ENCODE assay signal across 13 cellular contexts in the genomic region with DNA sequence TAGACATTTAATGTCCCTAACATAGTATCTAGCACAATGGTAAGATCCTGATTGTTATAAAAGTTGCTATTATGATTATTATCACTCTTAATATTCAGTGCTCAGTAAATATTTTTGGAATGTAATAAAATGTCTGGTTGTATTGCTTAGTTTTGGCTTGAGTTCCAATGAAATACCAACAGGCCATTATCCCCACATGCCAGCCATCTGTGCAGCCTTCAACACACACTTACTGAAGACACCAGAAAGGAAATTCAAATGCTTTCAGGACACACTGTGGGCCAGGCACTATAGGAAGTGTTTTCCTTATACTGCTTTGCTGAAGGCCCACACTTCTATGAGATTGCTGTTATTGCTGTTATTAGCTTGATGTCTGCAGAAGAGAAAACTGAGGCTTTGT.
A peak's percentile ranks its signal among the peaks of the same experiment; 100 is the strongest.
DNase-seq lines count a peak whose midpoint lies in the region; ATAC-seq, FAIRE-seq and TF ChIP-seq lines count a peak whose summit lies in the region.
"Had no signal": no experiment of that assay in that cellular context is flagged by ENCODE, and none has a peak within 500 bp of the region (broad histone marks: within the 10 kb centered on the region; RNA-seq: fewer than 3 reads in every experiment).

No MANE protein-coding gene starts in this region.

- no peak overlapping the region for H3K9ac ChIP-seq in HepG2 (ENCODE audit: insufficient read depth, low read depth, low read length)

- FAIRE-seq in HepG2 (lab: Jason Lieb, UNC), result no peak
- FAIRE-seq: RCC 7860 had no signal

- no peak for TF ChIP-seq EP300 in HepG2 (IDR thresholded peaks at IDR 0.05; ENCODE audit: low read depth in 2 of 2, low read length in 2 of 2)
- no peak for TF ChIP-seq EP300 in HepG2 (CRISPR knock-in tag; IDR thresholded peaks at IDR 0.05; ENCODE audit: borderline replicate concordance)

- in situ Hi-C loops in HepG2 (cut with HindIII; ENCODE audit: extremely low pct_ligation_motif_present, low pct_unique_long_range_greater_than_20kb), result no loop called here

- H2AFZ ChIP-seq in HepG2 (ENCODE audit: low read length), result no peak overlapping the region

- no peaks in the 10 kb centered on the region for H3K9me3 Mint-ChIP-seq in mesothelial cell of epicardium

- no peak overlapping the region for H3K4me3 ChIP-seq in BJ (ENCODE audit: low read depth, low read length)
- no peak overlapping the region for H3K4me3 ChIP-seq in HepG2 (replicated peaks in 1 of 3; ENCODE audit: insufficient read depth in 1 of 3, low read depth in 2 of 3, low read length in 3 of 3)
- H3K4me3 ChIP-seq: SJSA1 had no signal

- H3K36me3 ChIP-seq in BJ (ENCODE audit: control insufficient read depth, insufficient read depth, low read length) (no peaks in the 10 kb centered on the region), HepG2 (replicated peaks in 1 of 2; ENCODE audit: control insufficient read depth in 1 of 2, insufficient read depth in 2 of 2, low read length in 2 of 2) (no peaks in the 10 kb centered on the region)
- H3K36me3 ChIP-seq: SJSA1 had no signal

- CTCF ChIA-PET in BJ (lab: Yijun Ruan, JAX), result interaction anchor here (1.6 kb wide), 1 partner anchor 16 kb away, joined by 4 read pairs; no protein-coding TSS in a partner anchor
- CTCF ChIA-PET in HepG2 (lab: Yijun Ruan, JAX; ENCODE audit: low intra/inter-chr PET ratio, low total read pairs), result no interaction called here

- H3K4me1 ChIP-seq in HepG2 (ENCODE audit: insufficient read depth, low read length), result no peaks in the 10 kb centered on the region
- H3K4me1 ChIP-seq: SJSA1 had no signal

- DNase-seq in BJ (ENCODE audit: low read depth) (peak; percentile 18), GM03348 (ENCODE audit: low spot score) (peak; percentile 33), cerebellar nuclear complex (lab: John Stamatoyannopoulos, UW) (peak; percentile 37 to 74), mesothelial cell of epicardium (ENCODE audit: low spot score in 2 of 2, unreplicated experiment in 2 of 2) (no peak), HepG2 (ENCODE audit: low spot score) (no peak), erythroblast (lab: John Stamatoyannopoulos, UW) (no peak)
- DNase-seq: DMS153, HCEC 1CT, NCI-H146 had no signal

- no peaks in the 10 kb centered on the region for H3K9me3 ChIP-seq in HepG2 (ENCODE audit: low read length)
- H3K9me3 ChIP-seq: SJSA1 had no signal

- H3K27ac ChIP-seq in HepG2 (ENCODE audit: extremely low read length, insufficient read depth, low read length), result no peak overlapping the region
- H3K27ac ChIP-seq: SJSA1 had no signal

- H3K4me2 ChIP-seq in HepG2 (ENCODE audit: low read depth, low read length), result no peak overlapping the region

- BruUV-seq in HepG2 (replicated peaks; lab: Mats Ljungman, UMichigan), result no TSS peak

- H3K27me3 ChIP-seq in BJ (ENCODE audit: control insufficient read depth, insufficient read depth, low read length) (no peaks in the 10 kb centered on the region; the same call in 1 of the 2 replicates), HepG2 (ENCODE audit: control insufficient read depth in 1 of 2, insufficient read depth in 2 of 2, low read length in 2 of 2) (no peaks in the 10 kb centered on the region; a peak in 1 of 5 replicates)
- H3K27me3 ChIP-seq: SJSA1 had no signal

- no peaks in the 10 kb centered on the region for H3K27me3 Mint-ChIP-seq in mesothelial cell of epicardium (ENCODE audit: low read depth)

- POLR2A ChIA-PET in BJ (lab: Charles Lee), result no interaction called here
- POLR2A ChIA-PET in HepG2 (lab: Yijun Ruan, JAX), result no interaction called here

- TF ChIP-seq CTCF in BJ (IDR thresholded peaks at IDR 0.05; ENCODE audit: insufficient read depth, low read depth, low read length), result no peak
- TF ChIP-seq CTCF in mesothelial cell of epicardium (IDR thresholded peaks at IDR 0.05; ENCODE audit: unreplicated experiment), result no peak
- no peak for TF ChIP-seq CTCF in HepG2 (CRISPR knock-in tag; IDR thresholded peaks at IDR 0.05)

- TF ChIP-seq POLR2A in HepG2 (IDR thresholded peaks at IDR 0.05; ENCODE audit: insufficient read depth in 1 of 2, low read depth in 2 of 2, low read length in 2 of 2), result no peak
- no peak for TF ChIP-seq POLR2A in erythroblast (IDR thresholded peaks at IDR 0.05; ENCODE audit: low read length)

- H3K4me1 Mint-ChIP-seq in mesothelial cell of epicardium, result peaks cover 8% of the 10 kb centered on the region

- TF ChIP-seq RAD21 in HepG2 (CRISPR knock-in tag; IDR thresholded peaks at IDR 0.05), result no peak

- no peaks in the 10 kb centered on the region for H4K20me1 ChIP-seq in HepG2 (ENCODE audit: insufficient read depth, low read length)

- no peak overlapping the region for H3K4me3 Mint-ChIP-seq in mesothelial cell of epicardium

- no peaks in the 10 kb centered on the region for H3K79me2 ChIP-seq in HepG2 (ENCODE audit: insufficient read depth, low read length)

- intact Hi-C loops in HepG2 (cut with micrococcal nuclease; ENCODE audit: unreplicated experiment), result no loop called here

- H3K36me3 Mint-ChIP-seq in mesothelial cell of epicardium, result no peaks in the 10 kb centered on the region

- ATAC-seq in HepG2 (no peak), HG03108 (IDR thresholded peaks at IDR 0.05; ENCODE audit: unreplicated experiment) (no peak), GM21381 (IDR thresholded peaks at IDR 0.05; ENCODE audit: unreplicated experiment) (no peak)

- peak overlapping the region; percentile 44 for H3K27ac Mint-ChIP-seq in mesothelial cell of epicardium

TF ChIP-seq in HepG2, 621 proteins besides CTCF, POLR2A, EP300 and RAD21:
- TF ChIP-seq KLF9 (CRISPR knock-in tag; IDR thresholded peaks at IDR 0.05; ENCODE audit: low read depth), result no peak
- TF ChIP-seq ZNF143 (CRISPR knock-in tag; IDR thresholded peaks at IDR 0.05), result no peak
- TF ChIP-seq ZEB1 (IDR thresholded peaks at IDR 0.05; ENCODE audit: insufficient replicate concordance, low read depth), result no peak
- no peak for TF ChIP-seq ZNF691 (CRISPR knock-in tag; IDR thresholded peaks at IDR 0.05; ENCODE audit: borderline replicate concordance, low read depth)
- TF ChIP-seq ZNF546 (CRISPR knock-in tag; conservative IDR thresholded peaks at IDR 0.05), result no peak
- TF ChIP-seq ZNF747 (CRISPR knock-in tag; IDR thresholded peaks at IDR 0.05; ENCODE audit: borderline replicate concordance), result no peak
- no peak for TF ChIP-seq ZBTB8A (CRISPR knock-in tag; IDR thresholded peaks at IDR 0.05; ENCODE audit: borderline replicate concordance, low read depth)

Comparison
In these comparisons a context has a peak if more than half of its experiments do, and no peak if none do; other contexts are left out.
1. DNase-seq: peak in BJ (single experiment), GM03348 (single experiment) and cerebellar nuclear complex (2 of 2); none in mesothelial cell of epicardium (0 of 2), HepG2 (single experiment) and erythroblast (0 of 2).